Comparison of ENCODE assay signal across 7 cellular contexts in the genomic region with DNA sequence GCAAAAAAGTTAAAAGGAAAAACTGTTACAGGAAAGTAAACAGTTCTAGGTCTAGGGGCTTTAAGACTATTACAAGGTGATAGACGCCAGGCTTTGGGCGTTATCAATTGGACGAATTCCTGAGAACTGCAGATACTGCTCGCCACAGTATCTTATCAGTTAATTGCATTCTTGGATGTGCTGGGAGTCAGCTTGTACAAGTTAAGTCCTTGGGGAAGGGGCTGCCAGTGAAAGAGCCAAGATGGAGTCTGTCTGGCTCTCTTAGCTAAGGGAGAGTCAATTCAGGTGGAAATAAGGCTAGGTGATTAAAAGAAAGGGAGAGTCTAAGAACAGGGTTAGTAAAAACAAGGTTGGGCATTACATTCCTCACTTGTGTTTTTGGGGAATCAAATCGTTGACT.
A peak's percentile ranks its signal among the peaks of the same experiment; 100 is the strongest.
DNase-seq lines count a peak whose midpoint lies in the region; ATAC-seq, FAIRE-seq and TF ChIP-seq lines count a peak whose summit lies in the region.
"Not testable (repeated sequence)": the region's sequence is repeated elsewhere in the genome, so short reads cannot be mapped to it uniquely, and the experiment has no call there.

No MANE protein-coding gene starts in this region.

- not testable (repeated sequence) for H3K36me3 ChIP-seq in Caco-2 (ENCODE audit: control insufficient read depth, insufficient read depth, low read length); K562 (ENCODE audit: control insufficient read depth, insufficient read depth, low read length)

- not testable (repeated sequence) for TF ChIP-seq CTCF in Caco-2 (IDR thresholded peaks at IDR 0.05; ENCODE audit: insufficient read depth in 1 of 2, low read depth in 1 of 2, low read length in 1 of 2, severe bottlenecking in 1 of 2, unreplicated experiment in 1 of 2); K562 (IDR thresholded peaks at IDR 0.05 in 2 of 3, conservative IDR thresholded peaks at IDR 0.05 in 1 of 3; ENCODE audit: insufficient read depth in 2 of 3, low read depth in 1 of 3, low read length in 3 of 3); mesothelial cell of epicardium (IDR thresholded peaks at IDR 0.05; ENCODE audit: unreplicated experiment)

- peaks cover 22% of the 10 kb centered on the region for H3K4me1 ChIP-seq in Caco-2
- H3K4me1 ChIP-seq in K562 (replicated peaks in 1 of 2; ENCODE audit: control insufficient read depth in 2 of 2, insufficient read depth in 2 of 2, low read length in 2 of 2), result not testable (repeated sequence)

- peak overlapping the region; percentile 22 for H3K4me3 Mint-ChIP-seq in Caco-2 (ENCODE audit: unreplicated experiment)
- not testable (repeated sequence) for H3K4me3 Mint-ChIP-seq in mesothelial cell of epicardium; stimulated activated effector memory CD8-positive, alpha-beta T cell treated with anti-CD3 and anti-CD28 coated beads, Interleukin-12 subunit alpha, Interleukin-12 subunit beta, amount 100 ng/mL, for 72 hours

- in situ Hi-C loops in K562 (cut with MboI), result not testable (repeated sequence)

- CTCF ChIA-PET in Caco-2 (lab: Charles Lee); K562 (lab: Yijun Ruan, JAX; ENCODE audit: low intra/inter-chr PET ratio): not testable (repeated sequence)

- not testable (repeated sequence) for H3K9me3 Mint-ChIP-seq in Caco-2 (ENCODE audit: unreplicated experiment); mesothelial cell of epicardium; stimulated activated effector memory CD8-positive, alpha-beta T cell treated with anti-CD3 and anti-CD28 coated beads, Interleukin-12 subunit alpha, Interleukin-12 subunit beta, amount 100 ng/mL, for 72 hours

- not testable (repeated sequence) for H3K27me3 Mint-ChIP-seq in Caco-2 (ENCODE audit: insufficient read depth, unreplicated experiment); mesothelial cell of epicardium (ENCODE audit: low read depth)

- not testable (repeated sequence) for TF ChIP-seq RAD21 in K562 (CRISPR knock-in tag; conservative IDR thresholded peaks at IDR 0.05 in 1 of 2, IDR thresholded peaks at IDR 0.05 in 1 of 2)

- FAIRE-seq in K562 (lab: Jason Lieb, UNC), result not testable (repeated sequence)

- 4% methylated on average over 4 of the region's 5 CpGs for WGBS in K562 (ENCODE audit: insufficient coverage, low coverage, missing lambda C conversion rate)

- not testable (repeated sequence) for H3K36me3 Mint-ChIP-seq in Caco-2 (ENCODE audit: insufficient read depth, unreplicated experiment); mesothelial cell of epicardium; stimulated activated effector memory CD8-positive, alpha-beta T cell treated with anti-CD3 and anti-CD28 coated beads, Interleukin-12 subunit alpha, Interleukin-12 subunit beta, amount 100 ng/mL, for 72 hours

- H3K4me2 ChIP-seq in K562 (ENCODE audit: insufficient read depth, low read length), result not testable (repeated sequence)

- not testable (repeated sequence) for H3K4me3 ChIP-seq in Caco-2 (ENCODE audit: low read depth, low read length); K562

- H3K4me1 Mint-ChIP-seq in Caco-2 (ENCODE audit: low read depth, unreplicated experiment), result peaks cover 38% of the 10 kb centered on the region
- peaks cover 43% of the 10 kb centered on the region for H3K4me1 Mint-ChIP-seq in mesothelial cell of epicardium
- H3K4me1 Mint-ChIP-seq in stimulated activated effector memory CD8-positive, alpha-beta T cell treated with anti-CD3 and anti-CD28 coated beads, Interleukin-12 subunit alpha, Interleukin-12 subunit beta, amount 100 ng/mL, for 72 hours, result peaks cover 22% of the 10 kb centered on the region

- DNase-seq in Caco-2 (peak; percentile 51 to 74), OCI-M1 (lab: John Stamatoyannopoulos, UW) (peak; percentile 35), K562 (ENCODE audit: extremely low read depth in 1 of 4, low spot score in 3 of 4) (peak in 1 of 4 experiments; percentile 33), erythroblast (lab: John Stamatoyannopoulos, UW) (peak; percentile 51 to 79), islet precursor cell (peak; percentile 68)
- DNase-seq in mesothelial cell of epicardium (ENCODE audit: low spot score in 2 of 2, unreplicated experiment in 2 of 2); stimulated activated effector memory CD8-positive, alpha-beta T cell treated with anti-CD3 and anti-CD28 coated beads, Interleukin-12 subunit alpha, Interleukin-12 subunit beta, amount 100 ng/mL, for 72 hours (ENCODE audit: low spot score in 2 of 2): not testable (repeated sequence)

- not testable (repeated sequence) for TF ChIP-seq POLR2A in K562 (conservative IDR thresholded peaks at IDR 0.05); erythroblast (IDR thresholded peaks at IDR 0.05; ENCODE audit: low read length)

- H3K27me3 ChIP-seq in Caco-2 (replicated peaks; ENCODE audit: control insufficient read depth, insufficient read depth, low read length); K562 (ENCODE audit: control insufficient read depth in 2 of 2, insufficient read depth in 2 of 2, low read length in 2 of 2): not testable (repeated sequence)

- H3K27ac Mint-ChIP-seq in Caco-2 (ENCODE audit: unreplicated experiment) (peak overlapping the region; percentile 42), mesothelial cell of epicardium (peak overlapping the region; percentile 80)
- H3K27ac Mint-ChIP-seq in stimulated activated effector memory CD8-positive, alpha-beta T cell treated with anti-CD3 and anti-CD28 coated beads, Interleukin-12 subunit alpha, Interleukin-12 subunit beta, amount 100 ng/mL, for 72 hours, result peak overlapping the region; percentile 48

- H3K79me2 ChIP-seq in K562 (ENCODE audit: control insufficient read depth, insufficient read depth, low read length), result not testable (repeated sequence)

- H3K9ac ChIP-seq in K562 (ENCODE audit: insufficient read depth in 1 of 2, low read depth in 2 of 2, low read length in 2 of 2), result not testable (repeated sequence)

- not testable (repeated sequence) for TF ChIP-seq EP300 in K562 (IDR thresholded peaks at IDR 0.05; ENCODE audit: low read length)

- H3K9me3 ChIP-seq in Caco-2; K562 (replicated peaks; ENCODE audit: control insufficient read depth, insufficient read depth, low read depth, low read length): not testable (repeated sequence)

- H3K9me1 ChIP-seq in K562 (ENCODE audit: control insufficient read depth, insufficient read depth, low read length), result not testable (repeated sequence)

- not testable (repeated sequence) for H4K20me1 ChIP-seq in K562 (replicated peaks; ENCODE audit: control insufficient read depth, insufficient read depth, low read length)

- BruUV-seq in Caco-2 (replicated peaks; lab: Mats Ljungman, UMichigan); K562 (replicated peaks; lab: Mats Ljungman, UMichigan): not testable (repeated sequence)

- not testable (repeated sequence) for ATAC-seq in K562; stimulated activated effector memory CD8-positive, alpha-beta T cell treated with anti-CD3 and anti-CD28 coated beads, Interleukin-12 subunit alpha, Interleukin-12 subunit beta, amount 100 ng/mL, for 72 hours

- intact Hi-C loops in Caco-2 (cut with micrococcal nuclease; ENCODE audit: unreplicated experiment); K562 (cut with micrococcal nuclease): not testable (repeated sequence)

- H3K27ac ChIP-seq in K562 (ENCODE audit: extremely low read depth, low read depth, low read length), result not testable (repeated sequence)

- POLR2A ChIA-PET in Caco-2 (lab: Charles Lee); K562 (lab: Yijun Ruan, JAX): not testable (repeated sequence)

- H2AFZ ChIP-seq in K562 (ENCODE audit: low read depth, low read length), result not testable (repeated sequence)

TF ChIP-seq in K562, 482 proteins besides CTCF, POLR2A, EP300 and RAD21 (continues in another document):
- TF ChIP-seq, protein P1, sequence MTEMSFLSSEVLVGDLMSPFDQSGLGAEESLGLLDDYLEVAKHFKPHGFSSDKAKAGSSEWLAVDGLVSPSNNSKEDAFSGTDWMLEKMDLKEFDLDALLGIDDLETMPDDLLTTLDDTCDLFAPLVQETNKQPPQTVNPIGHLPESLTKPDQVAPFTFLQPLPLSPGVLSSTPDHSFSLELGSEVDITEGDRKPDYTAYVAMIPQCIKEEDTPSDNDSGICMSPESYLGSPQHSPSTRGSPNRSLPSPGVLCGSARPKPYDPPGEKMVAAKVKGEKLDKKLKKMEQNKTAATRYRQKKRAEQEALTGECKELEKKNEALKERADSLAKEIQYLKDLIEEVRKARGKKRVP (CRISPR knock-in tag; IDR thresholded peaks at IDR 0.05), result peak; percentile 76
- peak; percentile 69; the same call in 1 of the 2 replicates for TF ChIP-seq ZNF134 (CRISPR knock-in tag; conservative IDR thresholded peaks at IDR 0.05)
